In the genomic region with DNA sequence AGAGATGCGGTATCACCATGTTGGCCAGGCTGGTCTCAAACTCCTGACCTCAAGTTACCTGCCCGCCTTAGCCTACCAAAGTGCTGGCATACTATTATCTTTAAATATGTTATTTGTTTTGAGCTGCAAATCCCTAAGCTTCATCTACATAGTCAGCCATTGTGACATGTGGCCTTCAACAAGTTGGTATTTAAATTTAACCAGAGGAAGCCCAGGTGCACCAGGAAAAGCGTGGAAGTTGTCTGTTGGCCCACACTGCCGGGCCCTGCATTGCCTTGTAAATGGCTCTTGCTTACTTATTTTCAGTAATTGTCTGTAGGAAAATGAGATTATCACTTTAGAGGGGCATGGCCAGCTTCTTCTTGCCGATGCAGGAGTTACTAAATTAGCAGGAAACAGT, we compare ENCODE assay signal across 29 cellular contexts.
"Had no signal": no experiment of that assay in that cellular context is flagged by ENCODE, and none has a peak within 500 bp of the region (broad histone marks: within the 10 kb centered on the region; RNA-seq: fewer than 3 reads in every experiment).

No MANE protein-coding gene starts in this region.

- H3K27ac ChIP-seq: gastrocnemius medialis, neutrophil, pancreas, testis, tibial artery, upper lobe of left lung had no signal

- ATAC-seq: effector memory CD8-positive, alpha-beta T cell; gastrocnemius medialis; left lobe of liver; mucosa of descending colon; natural killer cell treated with Interleukin-12 subunit alpha and Interleukin-12 subunit beta and Interleukin-15 and Interleukin-18, amount 100 ng/mL, for 72 hours; pancreas; sciatic nerve; stimulated activated effector memory CD8-positive, alpha-beta T cell treated with anti-CD3 and anti-CD28 coated beads, Interleukin-12 subunit alpha, Interleukin-12 subunit beta, amount 100 ng/mL, for 72 hours had no signal

- H3K4me2 ChIP-seq: smooth muscle cell had no signal

- H3K27ac Mint-ChIP-seq: effector memory CD8-positive, alpha-beta T cell; memory B cell; mesothelial cell of epicardium; naive B cell; natural killer cell treated with Interleukin-12 subunit alpha and Interleukin-12 subunit beta and Interleukin-15 and Interleukin-18, amount 100 ng/mL, for 72 hours; stimulated activated effector memory CD8-positive, alpha-beta T cell treated with anti-CD3 and anti-CD28 coated beads, Interleukin-12 subunit alpha, Interleukin-12 subunit beta, amount 100 ng/mL, for 72 hours had no signal

- H3K36me3 ChIP-seq: gastrocnemius medialis, neutrophil, pancreas, tibial artery, upper lobe of left lung had no signal

- H3K9me3 ChIP-seq: gastrocnemius medialis, mucosa of descending colon, neutrophil, pancreas, testis, tibial artery, upper lobe of left lung had no signal

- H3K36me3 Mint-ChIP-seq: memory B cell; naive B cell; natural killer cell treated with Interleukin-12 subunit alpha and Interleukin-12 subunit beta and Interleukin-15 and Interleukin-18, amount 100 ng/mL, for 72 hours; stimulated activated effector memory CD8-positive, alpha-beta T cell treated with anti-CD3 and anti-CD28 coated beads, Interleukin-12 subunit alpha, Interleukin-12 subunit beta, amount 100 ng/mL, for 72 hours had no signal

- H3K4me1 Mint-ChIP-seq: memory B cell; stimulated activated effector memory CD8-positive, alpha-beta T cell treated with anti-CD3 and anti-CD28 coated beads, Interleukin-12 subunit alpha, Interleukin-12 subunit beta, amount 100 ng/mL, for 72 hours had no signal

- H3K27me3 ChIP-seq: gastrocnemius medialis, pancreas, testis, tibial artery had no signal

- H3K4me3 ChIP-seq: gastrocnemius medialis, lung, mucosa of descending colon, pancreas, smooth muscle cell, testis, tibial artery, upper lobe of left lung had no signal

- H3K9me3 Mint-ChIP-seq: effector memory CD8-positive, alpha-beta T cell; memory B cell; natural killer cell treated with Interleukin-12 subunit alpha and Interleukin-12 subunit beta and Interleukin-15 and Interleukin-18, amount 100 ng/mL, for 72 hours; neural crest cell; stimulated activated effector memory CD8-positive, alpha-beta T cell treated with anti-CD3 and anti-CD28 coated beads, Interleukin-12 subunit alpha, Interleukin-12 subunit beta, amount 100 ng/mL, for 72 hours had no signal

- FAIRE-seq: keratinocyte, pancreas, urothelium cell line had no signal

- H3K4me3 Mint-ChIP-seq: effector memory CD8-positive, alpha-beta T cell; memory B cell; mesothelial cell of epicardium; naive B cell; natural killer cell treated with Interleukin-12 subunit alpha and Interleukin-12 subunit beta and Interleukin-15 and Interleukin-18, amount 100 ng/mL, for 72 hours; neural crest cell; stimulated activated effector memory CD8-positive, alpha-beta T cell treated with anti-CD3 and anti-CD28 coated beads, Interleukin-12 subunit alpha, Interleukin-12 subunit beta, amount 100 ng/mL, for 72 hours had no signal

- DNase-seq: cerebellar nuclear complex; cortex of kidney; effector memory CD8-positive, alpha-beta T cell; foreskin fibroblast; gastrocnemius medialis; head of caudate nucleus; mucosa of descending colon; naive B cell; pancreas; stimulated activated CD4-positive, alpha-beta T cell treated with anti-CD3 and anti-CD28 coated beads, Interleukin-12 subunit alpha, Interleukin-12 subunit beta, amount 100 ng/mL, for 4 hours; stimulated activated CD4-positive, alpha-beta T cell treated with anti-CD3 and anti-CD28 coated beads, Interleukin-1b, Interleukin-23, amount 100 ng/mL, for 48 hours; stimulated activated CD4-positive, alpha-beta T cell treated with anti-CD3 and anti-CD28 coated beads, Interleukin-4, amount 100 ng/mL, for 24 hours; stimulated activated naive CD4-positive, alpha-beta T cell treated with Interleukin-2 at 50 U/mL for 16 hours; substantia nigra; testis; tibial artery; upper lobe of left lung had no signal
